ENCODE assay signal across 30 cellular contexts in genomic region chr19:29318581-29318980, GRCh38.
"Had no signal": no experiment of that assay in that cellular context is flagged by ENCODE, and none has a peak within 500 bp of the region (broad histone marks: within the 10 kb centered on the region; RNA-seq: fewer than 3 reads in every experiment).

No MANE protein-coding gene starts in this region.

- H3K27me3 Mint-ChIP-seq: dendritic cell treated with granulocyte-macrophage colony-stimulating factor and Interleukin-4, amounts not matched to agents 40 ng/mL and 50 ng/mL, for 4 days had no signal

- H3K4me1 Mint-ChIP-seq: central memory CD8-positive, alpha-beta T cell; neural crest cell had no signal

- H3K27me3 ChIP-seq: colonic mucosa, foreskin keratinocyte, neutrophil, pancreas, right lobe of liver, testis had no signal

- H3K9me3 ChIP-seq: colonic mucosa, esophagus muscularis mucosa, heart right ventricle, left ventricle myocardium inferior, lower lobe of right lung, neutrophil, pancreas, right lobe of liver, testis, tibial artery had no signal

- H3K27ac ChIP-seq: colonic mucosa, esophagus muscularis mucosa, foreskin keratinocyte, gastroesophageal sphincter, heart right ventricle, left ventricle myocardium inferior, lower lobe of right lung, neutrophil, pancreas, right lobe of liver, stomach, testis, tibial artery had no signal

- DNase-seq: colonic mucosa; effector CD8-positive, alpha-beta T cell; foreskin keratinocyte; heart right ventricle; hippocampal formation; islet precursor cell; kidney glomerular epithelial cell; left colon; left ventricle myocardium inferior; lower lobe of right lung; naive thymus-derived CD8-positive, alpha-beta T cell; pancreas; retina; right lobe of liver; stimulated activated CD4-positive, alpha-beta T cell treated with anti-CD3 and anti-CD28 coated beads, Interleukin-12 subunit alpha, Interleukin-12 subunit beta, amount 100 ng/mL, for 4 hours; stimulated activated CD4-positive, alpha-beta T cell treated with anti-CD3 and anti-CD28 coated beads, Interleukin-1b, Interleukin-23, amount 100 ng/mL, for 48 hours; stimulated activated CD4-positive, alpha-beta T cell treated with anti-CD3 and anti-CD28 coated beads, Interleukin-4, amount 100 ng/mL, for 1 hour; stimulated activated CD8-positive, alpha-beta memory T cell treated with anti-CD3 and anti-CD28 coated beads, Interleukin-4, amount 100 ng/mL, for 48 hours; stimulated activated naive CD4-positive, alpha-beta T cell; stomach; testis; tibial artery had no signal

- H3K4me3 Mint-ChIP-seq: central memory CD8-positive, alpha-beta T cell; dendritic cell treated with granulocyte-macrophage colony-stimulating factor and Interleukin-4, amounts not matched to agents 40 ng/mL and 50 ng/mL, for 4 days; naive thymus-derived CD8-positive, alpha-beta T cell; neural crest cell; type B pancreatic cell had no signal

- H3K4me1 ChIP-seq: colonic mucosa, esophagus muscularis mucosa, foreskin keratinocyte, gastroesophageal sphincter, heart right ventricle, left ventricle myocardium inferior, lower lobe of right lung, pancreas, right lobe of liver, stomach, testis, tibial artery had no signal

- H3K9me3 Mint-ChIP-seq: central memory CD8-positive, alpha-beta T cell; dendritic cell treated with granulocyte-macrophage colony-stimulating factor and Interleukin-4, amounts not matched to agents 40 ng/mL and 50 ng/mL, for 4 days; neural crest cell; type B pancreatic cell had no signal

- ATAC-seq: foreskin keratinocyte; gastroesophageal sphincter; heart right ventricle; left colon; lower lobe of right lung; naive thymus-derived CD8-positive, alpha-beta T cell; pancreas; right lobe of liver had no signal

- H3K27ac Mint-ChIP-seq: dendritic cell treated with granulocyte-macrophage colony-stimulating factor and Interleukin-4, amounts not matched to agents 40 ng/mL and 50 ng/mL, for 4 days; type B pancreatic cell had no signal

- H3K36me3 Mint-ChIP-seq: naive thymus-derived CD8-positive, alpha-beta T cell; type B pancreatic cell had no signal

- H3K4me3 ChIP-seq: colonic mucosa, esophagus muscularis mucosa, gastroesophageal sphincter, heart right ventricle, left ventricle myocardium inferior, lower lobe of right lung, pancreas, right lobe of liver, smooth muscle cell, stomach, testis, tibial artery had no signal

- H3K36me3 ChIP-seq: colonic mucosa, esophagus muscularis mucosa, gastroesophageal sphincter, heart right ventricle, left ventricle myocardium inferior, lower lobe of right lung, neutrophil, pancreas, right lobe of liver, stomach, tibial artery had no signal

- H3K4me2 ChIP-seq: smooth muscle cell had no signal
